In genomic region chr19:23273022-23273593, GRCh38 we compare ENCODE assay signal across 8 cellular contexts. TPM values are rescaled to one million over a fixed set of nuclear protein-coding genes. Genes with fewer than 3 reads are reported as not detected.
DNase-seq lines count a peak whose midpoint lies in the region; ATAC-seq and TF ChIP-seq lines count a peak whose summit lies in the region.

No MANE protein-coding gene starts in this region.

- peak overlapping the region; percentile 85 for H3K4me3 ChIP-seq in AG04449 (ENCODE audit: low read depth, low read length)
- H3K4me3 ChIP-seq in HEK293 (ENCODE audit: low read depth, low read length), result peak overlapping the region; percentile 87
- peak overlapping the region; percentile 98 for H3K4me3 ChIP-seq in iPS-18a (ENCODE audit: low read length)

- H3K36me3 ChIP-seq in HEK293 (ENCODE audit: control insufficient read depth in 2 of 2, insufficient read depth in 1 of 2, low read length in 2 of 2) (peaks cover 17 to 27% of the 10 kb centered on the region in 2 experiments), iPS-18a (ENCODE audit: control insufficient read depth, low read depth, low read length) (peaks cover 32% of the 10 kb centered on the region)

- DNase-seq in AG04449 (ENCODE audit: low read depth, low spot score), result no peak
- DNase-seq in activated naive CD8-positive, alpha-beta T cell treated with anti-CD3 and anti-CD28 coated beads, Interleukin-2, amount 10 ng/mL, durations not matched to agents 7 days and 5 days, result no peak
- DNase-seq in A172 (ENCODE audit: low spot score), result no peak
- no peak for DNase-seq in NCI-H1930 (lab: John Stamatoyannopoulos, UW)
- no peak for DNase-seq in islet precursor cell

- peak overlapping the region; percentile 99 for H3K9ac ChIP-seq in iPS-18a (ENCODE audit: low read length)

- TF ChIP-seq CTCF in AG04449 (IDR thresholded peaks at IDR 0.05; ENCODE audit: insufficient read depth, low read length, missing control alignments), result no peak
- no peak for TF ChIP-seq CTCF in HEK293 (tag by site-specific recombination; IDR thresholded peaks at IDR 0.05)

- peak overlapping the region; percentile 97 for H3K27ac Mint-ChIP-seq in activated naive CD8-positive, alpha-beta T cell treated with anti-CD3 and anti-CD28 coated beads, Interleukin-2, amount 10 ng/mL, durations not matched to agents 7 days and 5 days
- peak overlapping the region; percentile 90 for H3K27ac Mint-ChIP-seq in stimulated activated memory B cell treated with anti-CD40 and anti-IgM and Interleukin-4, amounts not matched to agents 10 μg/mL and 1 μg/mL and 100 μg/mL, for 72 hours

- ATAC-seq in activated naive CD8-positive, alpha-beta T cell treated with anti-CD3 and anti-CD28 coated beads, Interleukin-2, amount 10 ng/mL, durations not matched to agents 7 days and 5 days (ENCODE audit: low read depth), result no peak
- no peak for ATAC-seq in stimulated activated memory B cell treated with anti-CD40 and anti-IgM and Interleukin-4, amounts not matched to agents 10 μg/mL and 1 μg/mL and 100 μg/mL, for 72 hours

- CTCF ChIA-PET in AG04449 (lab: Yijun Ruan, JAX), result no interaction called here
- CTCF ChIA-PET in HEK293 (lab: Yijun Ruan, JAX), result interaction anchor here (0.6 kb wide), 2 partner anchors 130 to 267 kb away, joined by 3 to 4 read pairs; no protein-coding TSS in a partner anchor

- peak overlapping the region; percentile 87; the same call in 1 of the 2 replicates for H3K27ac ChIP-seq in HEK293 (ENCODE audit: extremely low read depth, low read depth, low read length)
- H3K27ac ChIP-seq in iPS-18a (ENCODE audit: low read length), result peak overlapping the region; percentile 98

- POLR2A ChIA-PET in AG04449 (lab: Yijun Ruan, JAX) (interaction anchor here (0.6 kb wide), 1 partner anchor 413 kb away, joined by 3 read pairs; no protein-coding TSS in a partner anchor), HEK293 (lab: Yijun Ruan, JAX) (interaction anchor here (0.8 to 2.8 kb wide), 11 partner anchors 9 to 642 kb away, joined by 3 to 50 read pairs (median 4); partner anchors contain the start of genes ZNF724, ZNF726, ZNF730 and ZNF91)
- POLR2A ChIA-PET in activated naive CD8-positive, alpha-beta T cell treated with anti-CD3 and anti-CD28 coated beads, Interleukin-2, amount 10 ng/mL, durations not matched to agents 7 days and 5 days (lab: Charles Lee), result interaction anchor here (0.8 to 2.9 kb wide), 11 partner anchors 20 to 814 kb away, joined by 3 to 48 read pairs (median 6); partner anchors contain the start of genes ZNF254, ZNF492, ZNF675 and ZNF724

- no peaks in the 10 kb centered on the region for H3K27me3 Mint-ChIP-seq in activated naive CD8-positive, alpha-beta T cell treated with anti-CD3 and anti-CD28 coated beads, Interleukin-2, amount 10 ng/mL, durations not matched to agents 7 days and 5 days
- no peaks in the 10 kb centered on the region for H3K27me3 Mint-ChIP-seq in stimulated activated memory B cell treated with anti-CD40 and anti-IgM and Interleukin-4, amounts not matched to agents 10 μg/mL and 1 μg/mL and 100 μg/mL, for 72 hours

- peaks cover 18% of the 10 kb centered on the region for H3K9me3 Mint-ChIP-seq in activated naive CD8-positive, alpha-beta T cell treated with anti-CD3 and anti-CD28 coated beads, Interleukin-2, amount 10 ng/mL, durations not matched to agents 7 days and 5 days
- H3K9me3 Mint-ChIP-seq in stimulated activated memory B cell treated with anti-CD40 and anti-IgM and Interleukin-4, amounts not matched to agents 10 μg/mL and 1 μg/mL and 100 μg/mL, for 72 hours, result no peaks in the 10 kb centered on the region

- H3K9me3 ChIP-seq in HEK293 (ENCODE audit: control insufficient read depth, insufficient read depth, low read depth, low read length) (no peaks in the 10 kb centered on the region), iPS-18a (ENCODE audit: control insufficient read depth, low read depth, low read length) (no peaks in the 10 kb centered on the region)

- peaks cover 17% of the 10 kb centered on the region for H3K4me1 Mint-ChIP-seq in activated naive CD8-positive, alpha-beta T cell treated with anti-CD3 and anti-CD28 coated beads, Interleukin-2, amount 10 ng/mL, durations not matched to agents 7 days and 5 days
- H3K4me1 Mint-ChIP-seq in stimulated activated memory B cell treated with anti-CD40 and anti-IgM and Interleukin-4, amounts not matched to agents 10 μg/mL and 1 μg/mL and 100 μg/mL, for 72 hours, result peaks cover 22% of the 10 kb centered on the region

- peak overlapping the region; percentile 94 for H3K4me3 Mint-ChIP-seq in activated naive CD8-positive, alpha-beta T cell treated with anti-CD3 and anti-CD28 coated beads, Interleukin-2, amount 10 ng/mL, durations not matched to agents 7 days and 5 days
- peak overlapping the region; percentile 98 for H3K4me3 Mint-ChIP-seq in stimulated activated memory B cell treated with anti-CD40 and anti-IgM and Interleukin-4, amounts not matched to agents 10 μg/mL and 1 μg/mL and 100 μg/mL, for 72 hours

- H3K27me3 ChIP-seq in iPS-18a (ENCODE audit: control insufficient read depth, insufficient read depth, low read length), result no peaks in the 10 kb centered on the region

- peaks cover 45% of the 10 kb centered on the region for H3K36me3 Mint-ChIP-seq in activated naive CD8-positive, alpha-beta T cell treated with anti-CD3 and anti-CD28 coated beads, Interleukin-2, amount 10 ng/mL, durations not matched to agents 7 days and 5 days
- peaks cover 25% of the 10 kb centered on the region for H3K36me3 Mint-ChIP-seq in stimulated activated memory B cell treated with anti-CD40 and anti-IgM and Interleukin-4, amounts not matched to agents 10 μg/mL and 1 μg/mL and 100 μg/mL, for 72 hours

- no peaks in the 10 kb centered on the region for H3K4me1 ChIP-seq in HEK293 (ENCODE audit: control insufficient read depth, insufficient read depth, low read length)
- H3K4me1 ChIP-seq in iPS-18a (ENCODE audit: control insufficient read depth, low read depth, low read length), result no peaks in the 10 kb centered on the region

TF ChIP-seq in HEK293, 187 proteins besides CTCF, POLR2A, EP300 and RAD21:
- TF ChIP-seq PRDM10 (tag by site-specific recombination; IDR thresholded peaks at IDR 0.05), result peak; percentile 51
- no peak for TF ChIP-seq YY2 (tag by site-specific recombination; IDR thresholded peaks at IDR 0.05)
- no peak for TF ChIP-seq ZNF510 (tag by site-specific recombination; IDR thresholded peaks at IDR 0.05; ENCODE audit: insufficient replicate concordance)

RNA-seq across cellular contexts. Expression of gene ZNF724, which starts 22.9 kb away (rescaled TPM):
- total RNA-seq in activated naive CD8-positive, alpha-beta T cell treated with anti-CD3 and anti-CD28 coated beads, Interleukin-2, amount 10 ng/mL, durations not matched to agents 7 days and 5 days, result 10 to 100 TPM; 13.6 to 13.8 TPM
- total RNA-seq in A172 (2014; rRNA removed; shearing (Covaris generic)), result 15.2 and 15.8 TPM in 2 replicates
